16 cellular contexts compared by ENCODE assay signal in the genomic region with DNA sequence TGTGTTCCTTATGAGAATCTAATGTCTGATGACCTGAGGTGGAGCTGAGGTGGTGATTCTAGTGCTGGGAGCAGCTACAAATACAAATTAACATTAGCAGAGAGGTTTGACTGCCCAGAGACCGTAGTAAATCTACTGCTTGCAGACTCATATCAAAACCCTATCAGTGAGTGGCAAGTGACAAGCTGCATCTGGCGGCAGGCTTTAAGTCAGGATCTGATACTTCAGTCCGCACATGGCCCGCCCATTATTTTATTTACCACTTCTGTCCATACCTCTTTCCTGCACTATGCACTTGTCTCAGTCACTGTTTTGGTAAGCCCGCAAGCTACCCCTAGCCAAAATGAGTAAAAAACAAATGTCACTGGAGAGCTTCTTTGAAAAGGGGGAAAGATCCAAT. TPM values are rescaled to one million over a fixed set of nuclear protein-coding genes. Genes with fewer than 3 reads are reported as not detected.
DNase-seq lines count a peak whose midpoint lies in the region; ATAC-seq, FAIRE-seq and TF ChIP-seq lines count a peak whose summit lies in the region.
"Had no signal": no experiment of that assay in that cellular context is flagged by ENCODE, and none has a peak within 500 bp of the region (broad histone marks: within the 10 kb centered on the region; RNA-seq: fewer than 3 reads in every experiment).

No MANE protein-coding gene starts in this region.

- H3K36me3 Mint-ChIP-seq in T-helper 17 cell (ENCODE audit: low read depth): peaks cover 2% of the 10 kb centered on the region
- H3K36me3 Mint-ChIP-seq in naive thymus-derived CD8-positive, alpha-beta T cell: peaks cover 5 to 14% (median 7%) of the 10 kb centered on the region in 3 donors

- DNase-seq in NCI-H82 (lab: John Stamatoyannopoulos, UW) (peak; percentile 16), NCI-H82 treated with DMSO at 0.1 percent for 48 hours (lab: John Stamatoyannopoulos, UW; ENCODE audit: unreplicated experiment) (no peak), T-helper 17 cell (no peak), H54 (ENCODE audit: insufficient read length, low spot score) (no peak), breast epithelium (ENCODE audit: low spot score in 2 of 2) (no peak)
- DNase-seq in naive thymus-derived CD8-positive, alpha-beta T cell: no peak
- DNase-seq: activated CD4-positive, alpha-beta T cell treated with anti-CD3 and anti-CD28 coated beads, Interleukin-2, amount 50 U/mL, for 48 hours; amygdala; MG63; stimulated activated CD4-positive, alpha-beta T cell treated with anti-CD3 and anti-CD28 coated beads, Interleukin-12 subunit alpha, Interleukin-12 subunit beta, amount 100 ng/mL, for 4 hours had no signal

- H3K9me3 ChIP-seq in T-helper 17 cell (ENCODE audit: control insufficient read depth, low read length, poor library complexity, severe bottlenecking) (no peaks in the 10 kb centered on the region), breast epithelium (no peaks in the 10 kb centered on the region)
- H3K9me3 ChIP-seq: MG63 had no signal

- TF ChIP-seq POLR2A in H54 (IDR thresholded peaks at IDR 0.05; ENCODE audit: low read depth, low read length): no peak
- TF ChIP-seq POLR2A in breast epithelium (IDR thresholded peaks at IDR 0.05): no peak

- peak overlapping the region; percentile 93 for H3K27ac Mint-ChIP-seq in T-helper 17 cell
- peak overlapping the region in 9 of 10 donors; percentile 12 to 85 (median 69) for H3K27ac Mint-ChIP-seq in naive thymus-derived CD8-positive, alpha-beta T cell
- H3K27ac Mint-ChIP-seq: dendritic cell treated with granulocyte-macrophage colony-stimulating factor and Interleukin-4, amounts not matched to agents 40 ng/mL and 50 ng/mL, for 4 days had no signal

- H3K4me3 ChIP-seq in breast epithelium: no peak overlapping the region
- H3K4me3 ChIP-seq: MG63 had no signal

- no peaks in the 10 kb centered on the region for H3K27me3 ChIP-seq in breast epithelium
- H3K27me3 ChIP-seq: MG63 had no signal

- H3K4me3 Mint-ChIP-seq in T-helper 17 cell: peak overlapping the region; percentile 71
- peak overlapping the region in 2 of 10 donors; percentile 40 to 56 for H3K4me3 Mint-ChIP-seq in naive thymus-derived CD8-positive, alpha-beta T cell
- H3K4me3 Mint-ChIP-seq: dendritic cell treated with granulocyte-macrophage colony-stimulating factor and Interleukin-4, amounts not matched to agents 40 ng/mL and 50 ng/mL, for 4 days had no signal

- no peak for FAIRE-seq in H54 (lab: Jason Lieb, UNC)

- TF ChIP-seq CTCF in breast epithelium (IDR thresholded peaks at IDR 0.05): no peak

- no peaks in the 10 kb centered on the region for H3K36me3 ChIP-seq in breast epithelium
- H3K36me3 ChIP-seq: MG63 had no signal

- H3K27ac ChIP-seq in breast epithelium: no peak overlapping the region
- H3K27ac ChIP-seq: 22Rv1 had no signal

- POLR2A ChIA-PET in naive thymus-derived CD8-positive, alpha-beta T cell (lab: Charles Lee): no interaction called here

- peak; percentile 17 for ATAC-seq in GM21529 (IDR thresholded peaks at IDR 0.05; ENCODE audit: unreplicated experiment)
- ATAC-seq in T-helper 17 cell: no peak
- ATAC-seq in naive thymus-derived CD8-positive, alpha-beta T cell: no peak
- ATAC-seq in HG03354 (IDR thresholded peaks at IDR 0.05; ENCODE audit: poor library complexity, severe bottlenecking, unreplicated experiment): no peak

- no peaks in the 10 kb centered on the region for H3K27me3 Mint-ChIP-seq in T-helper 17 cell
- no peaks in the 10 kb centered on the region for H3K27me3 Mint-ChIP-seq in naive thymus-derived CD8-positive, alpha-beta T cell
- H3K27me3 Mint-ChIP-seq: dendritic cell treated with granulocyte-macrophage colony-stimulating factor and Interleukin-4, amounts not matched to agents 40 ng/mL and 50 ng/mL, for 4 days had no signal

- H3K4me1 Mint-ChIP-seq in T-helper 17 cell: peaks cover 36% of the 10 kb centered on the region
- peaks cover 10 to 32% (median 21%) of the 10 kb centered on the region in 4 donors for H3K4me1 Mint-ChIP-seq in naive thymus-derived CD8-positive, alpha-beta T cell

- intact Hi-C loops in breast epithelium (cut with DNase I; ENCODE audit: low total_unique reads): no loop called here

- H3K9me3 Mint-ChIP-seq in naive thymus-derived CD8-positive, alpha-beta T cell: peaks cover 0 to 19% (median 1%) of the 10 kb centered on the region in 9 donors

- H3K4me1 ChIP-seq in breast epithelium: no peaks in the 10 kb centered on the region

RNA-seq across cellular contexts. Expression of gene CEP128, which starts 11.4 kb away (rescaled TPM):
- total RNA-seq in T-helper 17 cell: 10 to 100 TPM; 19.6 to 25.1 TPM
- 1 to 10 TPM; 7.3 to 8.7 TPM for total RNA-seq in naive thymus-derived CD8-positive, alpha-beta T cell
- 1 to 10 TPM; 2.0 to 3.1 (median 2.2) TPM for polyA plus RNA-seq in naive thymus-derived CD8-positive, alpha-beta T cell
- total RNA-seq in breast epithelium: 10 to 100 TPM; 10.2 to 16.1 (median 11.0) TPM

RNA-seq across cellular contexts. Expression of gene TSHR, which starts 25.3 kb away (rescaled TPM):
- total RNA-seq in T-helper 17 cell (under 1 TPM; 0.13 to 0.50 TPM), breast epithelium (1 to 10 TPM in 1 of 3 donors, under 1 TPM in 1, not detected in 1; 0.48 to 1.6 TPM)
- not detected for total RNA-seq in naive thymus-derived CD8-positive, alpha-beta T cell
- under 1 TPM in 1 of 3 donors, not detected in 2; 0.40 TPM for polyA plus RNA-seq in naive thymus-derived CD8-positive, alpha-beta T cell
- total RNA-seq: lung microvascular endothelial cell, osteocyte had no signal
